Comparison of ENCODE assay signal across 22 cellular contexts in the genomic region with DNA sequence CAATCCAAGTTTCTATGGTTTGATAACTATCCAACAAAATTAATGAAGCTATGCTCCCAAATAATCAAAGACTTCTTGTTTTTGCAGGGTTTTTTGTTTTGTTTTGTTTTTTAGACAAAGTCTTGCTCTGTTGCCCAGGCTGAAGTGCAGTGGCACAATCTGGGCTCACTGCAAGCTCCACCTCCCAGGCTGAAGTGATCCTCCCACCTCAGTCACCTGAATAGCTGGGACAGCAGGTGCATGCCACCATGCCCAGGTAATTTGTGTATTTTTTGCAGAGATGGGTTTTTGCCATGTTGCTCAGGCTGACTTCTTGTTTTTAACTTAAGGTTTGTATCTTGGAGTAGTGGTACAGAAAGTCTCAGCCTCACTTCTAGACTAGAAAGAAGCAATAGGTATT. TPM values are rescaled to one million over a fixed set of nuclear protein-coding genes. Genes with fewer than 3 reads are reported as not detected.
DNase-seq lines count a peak whose midpoint lies in the region; ATAC-seq, FAIRE-seq and TF ChIP-seq lines count a peak whose summit lies in the region.
"Had no signal": no experiment of that assay in that cellular context is flagged by ENCODE, and none has a peak within 500 bp of the region (broad histone marks: within the 10 kb centered on the region; RNA-seq: fewer than 3 reads in every experiment).

No MANE protein-coding gene starts in this region.

- H3K36me3 ChIP-seq in liver (ENCODE audit: control insufficient read depth in 4 of 4, insufficient read depth in 3 of 4, low read depth in 1 of 4, low read length in 3 of 4) (no peaks in the 10 kb centered on the region), pancreas (no peaks in the 10 kb centered on the region)

- DNase-seq in dorsolateral prefrontal cortex (no peak), pancreas (peak in 1 of 6 donors; percentile 54), superior temporal gyrus (ENCODE audit: extremely low spot score) (peak; percentile 17), GM19240 (ENCODE audit: insufficient read length, low spot score) (no peak)
- DNase-seq in stimulated activated naive CD4-positive, alpha-beta T cell (lab: John Stamatoyannopoulos, UW), result no peak
- DNase-seq in activated CD4-positive, alpha-beta T cell treated with anti-CD3 and anti-CD28 coated beads for 48 hours, result no peak
- DNase-seq: 8988T; ACHN; Calu3; CD4-positive, alpha-beta memory T cell; COR-L47; DMS53; DMS79 treated with DMSO at 0.1 percent for 48 hours; GF-D8; H9 had no signal

- intact Hi-C loops in dorsolateral prefrontal cortex (cut with DNase I), result no loop called here
- intact Hi-C loops in pancreas (cut with DNase I), result no loop called here

- ATAC-seq in pancreas (peak; percentile 14 to 54 (median 33)), GM21447 (IDR thresholded peaks at IDR 0.05; ENCODE audit: unreplicated experiment) (no peak)
- ATAC-seq: A549, HCT116 had no signal

- no peak overlapping the region for H3K4me3 ChIP-seq in dorsolateral prefrontal cortex
- H3K4me3 ChIP-seq in liver (ENCODE audit: low read depth in 1 of 3, low read length in 3 of 3), result no peak overlapping the region
- H3K4me3 ChIP-seq in pancreas, result no peak overlapping the region
- H3K4me3 ChIP-seq: A549, GM23338 had no signal

- H3K4me1 ChIP-seq in liver (ENCODE audit: control insufficient read depth in 4 of 4, insufficient read depth in 4 of 4, low read length in 3 of 4) (peaks cover 2 to 78% (median 54%) of the 10 kb centered on the region in 4 donors), pancreas (peaks cover 57 to 73% (median 71%) of the 10 kb centered on the region in 3 donors)

- TF ChIP-seq CTCF in dorsolateral prefrontal cortex (IDR thresholded peaks at IDR 0.05 in 54 of 56, conservative IDR thresholded peaks at IDR 0.05 in 2 of 56; ENCODE audit: low read depth in 1 of 56, partially characterized antibody in 56 of 56) (no peak), liver (IDR thresholded peaks at IDR 0.05; ENCODE audit: low read depth, low read length, missing input control) (no peak), pancreas (IDR thresholded peaks at IDR 0.05) (no peak)

- H3K27me3 ChIP-seq in dorsolateral prefrontal cortex (no peaks in the 10 kb centered on the region), liver (ENCODE audit: control insufficient read depth in 4 of 4, insufficient read depth in 4 of 4, low read length in 3 of 4) (no peaks in the 10 kb centered on the region), pancreas (no peaks in the 10 kb centered on the region)

- H3K27ac ChIP-seq in dorsolateral prefrontal cortex (peak overlapping the region in 36 of 59 donors; percentile 3 to 90 (median 44)), liver (ENCODE audit: low read depth in 1 of 2, low read length in 2 of 2) (peak overlapping the region; percentile 42 to 52), pancreas (peak overlapping the region in 2 of 4 donors; percentile 58 to 80)
- H3K27ac ChIP-seq: A549 had no signal

- no peak overlapping the region for H3K9ac ChIP-seq in liver (ENCODE audit: low read depth in 1 of 2, low read length in 2 of 2)

- no peaks in the 10 kb centered on the region for H3K9me3 ChIP-seq in liver (ENCODE audit: control insufficient read depth in 4 of 4, low read length in 3 of 4)
- H3K9me3 ChIP-seq in pancreas, result no peaks in the 10 kb centered on the region
- H3K9me3 ChIP-seq: A549 had no signal

- no peak for TF ChIP-seq RAD21 in liver (IDR thresholded peaks at IDR 0.05)

- no peak for FAIRE-seq in pancreas (lab: Jason Lieb, UNC)
- FAIRE-seq: A549, GM12891, GM18507 had no signal

TF ChIP-seq in liver, 16 proteins besides CTCF, POLR2A, EP300 and RAD21:
- TF ChIP-seq RXRA (IDR thresholded peaks at IDR 0.05), result no peak
- no peak for TF ChIP-seq JUND (IDR thresholded peaks at IDR 0.05)
- TF ChIP-seq, protein P1, sequence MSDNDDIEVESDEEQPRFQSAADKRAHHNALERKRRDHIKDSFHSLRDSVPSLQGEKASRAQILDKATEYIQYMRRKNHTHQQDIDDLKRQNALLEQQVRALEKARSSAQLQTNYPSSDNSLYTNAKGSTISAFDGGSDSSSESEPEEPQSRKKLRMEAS (IDR thresholded peaks at IDR 0.05), result no peak
- no peak for TF ChIP-seq TAF1 (conservative IDR thresholded peaks at IDR 0.05)
- no peak for TF ChIP-seq SP1 (IDR thresholded peaks at IDR 0.05)
- no peak for TF ChIP-seq ZBTB33 (IDR thresholded peaks at IDR 0.05)
- TF ChIP-seq YY1 (IDR thresholded peaks at IDR 0.05), result no peak
- TF ChIP-seq EGR1 (IDR thresholded peaks at IDR 0.05; ENCODE audit: low read depth in 2 of 2), result no peak
- TF ChIP-seq, protein P2, sequence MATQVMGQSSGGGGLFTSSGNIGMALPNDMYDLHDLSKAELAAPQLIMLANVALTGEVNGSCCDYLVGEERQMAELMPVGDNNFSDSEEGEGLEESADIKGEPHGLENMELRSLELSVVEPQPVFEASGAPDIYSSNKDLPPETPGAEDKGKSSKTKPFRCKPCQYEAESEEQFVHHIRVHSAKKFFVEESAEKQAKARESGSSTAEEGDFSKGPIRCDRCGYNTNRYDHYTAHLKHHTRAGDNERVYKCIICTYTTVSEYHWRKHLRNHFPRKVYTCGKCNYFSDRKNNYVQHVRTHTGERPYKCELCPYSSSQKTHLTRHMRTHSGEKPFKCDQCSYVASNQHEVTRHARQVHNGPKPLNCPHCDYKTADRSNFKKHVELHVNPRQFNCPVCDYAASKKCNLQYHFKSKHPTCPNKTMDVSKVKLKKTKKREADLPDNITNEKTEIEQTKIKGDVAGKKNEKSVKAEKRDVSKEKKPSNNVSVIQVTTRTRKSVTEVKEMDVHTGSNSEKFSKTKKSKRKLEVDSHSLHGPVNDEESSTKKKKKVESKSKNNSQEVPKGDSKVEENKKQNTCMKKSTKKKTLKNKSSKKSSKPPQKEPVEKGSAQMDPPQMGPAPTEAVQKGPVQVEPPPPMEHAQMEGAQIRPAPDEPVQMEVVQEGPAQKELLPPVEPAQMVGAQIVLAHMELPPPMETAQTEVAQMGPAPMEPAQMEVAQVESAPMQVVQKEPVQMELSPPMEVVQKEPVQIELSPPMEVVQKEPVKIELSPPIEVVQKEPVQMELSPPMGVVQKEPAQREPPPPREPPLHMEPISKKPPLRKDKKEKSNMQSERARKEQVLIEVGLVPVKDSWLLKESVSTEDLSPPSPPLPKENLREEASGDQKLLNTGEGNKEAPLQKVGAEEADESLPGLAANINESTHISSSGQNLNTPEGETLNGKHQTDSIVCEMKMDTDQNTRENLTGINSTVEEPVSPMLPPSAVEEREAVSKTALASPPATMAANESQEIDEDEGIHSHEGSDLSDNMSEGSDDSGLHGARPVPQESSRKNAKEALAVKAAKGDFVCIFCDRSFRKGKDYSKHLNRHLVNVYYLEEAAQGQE (IDR thresholded peaks at IDR 0.05), result no peak
- no peak for TF ChIP-seq FOXA2 (IDR thresholded peaks at IDR 0.05)
- TF ChIP-seq NR2F2 (IDR thresholded peaks at IDR 0.05), result no peak
- TF ChIP-seq FOXA1 (IDR thresholded peaks at IDR 0.05), result no peak
- TF ChIP-seq, protein P3, sequence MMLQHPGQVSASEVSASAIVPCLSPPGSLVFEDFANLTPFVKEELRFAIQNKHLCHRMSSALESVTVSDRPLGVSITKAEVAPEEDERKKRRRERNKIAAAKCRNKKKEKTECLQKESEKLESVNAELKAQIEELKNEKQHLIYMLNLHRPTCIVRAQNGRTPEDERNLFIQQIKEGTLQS (IDR thresholded peaks at IDR 0.05), result no peak
- TF ChIP-seq GABPA (IDR thresholded peaks at IDR 0.05 in 1 of 2, conservative IDR thresholded peaks at IDR 0.05 in 1 of 2), result no peak
- TF ChIP-seq HNF4G (IDR thresholded peaks at IDR 0.05), result no peak
- TF ChIP-seq HNF4A (conservative IDR thresholded peaks at IDR 0.05), result no peak

RNA-seq across cellular contexts. Expression of gene GATM, which starts 11.0 kb away (rescaled TPM):
- total RNA-seq in dorsolateral prefrontal cortex (100 to 1,000 TPM; 103 to 309 (median 166) TPM), liver (1,000 to 10,000 TPM in 1 of 2 donors, 100 to 1,000 TPM in 1; 720 to 1,079 TPM), pancreas (1,000 to 10,000 TPM in 4 of 6 donors, 100 to 1,000 TPM in 2; 862 to 1,576 (median 1,249) TPM)
- polyA plus RNA-seq in liver (100 to 1,000 TPM; 401 to 627 TPM), pancreas (100 to 1,000 TPM; 343 to 367 TPM)
